22 cellular contexts compared by ENCODE assay signal in the genomic region with DNA sequence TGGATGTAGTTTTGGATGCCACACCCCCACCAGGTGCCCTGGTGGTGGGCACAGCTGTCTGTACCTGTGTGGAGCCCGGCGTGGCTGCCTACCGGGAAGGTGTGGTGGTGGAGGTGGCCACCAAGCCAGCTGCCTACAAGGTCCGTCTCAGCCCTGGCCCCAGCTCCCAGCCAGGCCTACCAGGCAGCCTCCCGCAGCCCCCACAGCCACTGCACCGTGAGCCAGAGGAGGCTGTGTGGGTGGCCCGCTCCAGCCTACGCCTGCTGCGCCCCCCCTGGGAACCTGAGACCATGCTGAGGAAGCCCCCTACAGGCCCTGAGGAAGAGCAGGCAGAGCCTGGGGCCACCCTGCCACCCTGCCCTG.
"Had no signal": no experiment of that assay in that cellular context is flagged by ENCODE, and none has a peak within 500 bp of the region (broad histone marks: within the 10 kb centered on the region; RNA-seq: fewer than 3 reads in every experiment).

No MANE protein-coding gene starts in this region.

- H3K9me3 Mint-ChIP-seq: activated B cell treated with CpG ODN at 0.5 μM for 24 hours; activated CD8-positive, alpha-beta T cell treated with anti-CD3 and anti-CD28 coated beads for 36 hours; activated naive CD4-positive, alpha-beta T cell treated with anti-CD3 and anti-CD28 coated beads for 36 hours; activated T-cell treated with anti-CD3 and anti-CD28 coated beads, Interleukin-2, amount 50 U/mL, for 4 hours; memory B cell; naive B cell; stimulated activated naive CD8-positive, alpha-beta T cell treated with anti-CD3 and anti-CD28 coated beads, Interleukin-15, amount 100 ng/mL, for 72 hours had no signal

- H3K27me3 ChIP-seq: adrenal gland, heart right ventricle, suprapubic skin had no signal

- H3K36me3 Mint-ChIP-seq: naive B cell had no signal

- H3K4me3 ChIP-seq: adrenal gland, heart right ventricle, mucosa of descending colon, skin epidermis, suprapubic skin had no signal

- DNase-seq: activated B cell treated with CpG ODN at 0.5 μM for 24 hours; activated CD4-positive, alpha-beta T cell treated with anti-CD3 and anti-CD28 coated beads for 48 hours; activated CD8-positive, alpha-beta T cell treated with anti-CD3 and anti-CD28 coated beads for 36 hours; activated naive CD4-positive, alpha-beta T cell treated with anti-CD3 and anti-CD28 coated beads for 36 hours; activated T-cell treated with anti-CD3 and anti-CD28 coated beads, Interleukin-2, amount 50 U/mL, for 4 hours; effector CD8-positive, alpha-beta T cell; heart right ventricle; kidney glomerular epithelial cell; naive B cell; nucleus accumbens; retina; SK-N-SH; stimulated activated CD4-positive, alpha-beta T cell treated with anti-CD3 and anti-CD28 coated beads, Interleukin-4, amount 100 ng/mL, for 1 hour; stimulated activated naive CD8-positive, alpha-beta T cell treated with anti-CD3 and anti-CD28 coated beads, Interleukin-15, amount 100 ng/mL, for 72 hours; trophoblast cell had no signal

- H3K4me3 Mint-ChIP-seq: activated B cell treated with CpG ODN at 0.5 μM for 24 hours; activated CD8-positive, alpha-beta T cell treated with anti-CD3 and anti-CD28 coated beads for 36 hours; activated naive CD4-positive, alpha-beta T cell treated with anti-CD3 and anti-CD28 coated beads for 36 hours; activated T-cell treated with anti-CD3 and anti-CD28 coated beads, Interleukin-2, amount 50 U/mL, for 4 hours; memory B cell; naive B cell; stimulated activated naive CD8-positive, alpha-beta T cell treated with anti-CD3 and anti-CD28 coated beads, Interleukin-15, amount 100 ng/mL, for 72 hours had no signal

- H3K27ac Mint-ChIP-seq: activated B cell treated with CpG ODN at 0.5 μM for 24 hours; activated CD8-positive, alpha-beta T cell treated with anti-CD3 and anti-CD28 coated beads for 36 hours; memory B cell had no signal

- FAIRE-seq: astrocyte had no signal

- H3K4me2 ChIP-seq: SK-N-SH had no signal

- H3K9me3 ChIP-seq: adrenal gland, heart right ventricle, mucosa of descending colon, SK-N-SH, suprapubic skin had no signal

- H3K9ac ChIP-seq: SK-N-SH had no signal

- ATAC-seq: activated CD8-positive, alpha-beta T cell treated with anti-CD3 and anti-CD28 coated beads for 36 hours; activated T-cell treated with anti-CD3 and anti-CD28 coated beads, Interleukin-2, amount 50 U/mL, for 4 hours; esophagus mucosa; heart right ventricle; mucosa of descending colon; stimulated activated naive CD8-positive, alpha-beta T cell treated with anti-CD3 and anti-CD28 coated beads, Interleukin-15, amount 100 ng/mL, for 72 hours had no signal

- H3K27me3 Mint-ChIP-seq: activated B cell treated with CpG ODN at 0.5 μM for 24 hours; activated CD8-positive, alpha-beta T cell treated with anti-CD3 and anti-CD28 coated beads for 36 hours; memory B cell; naive B cell; stimulated activated naive CD8-positive, alpha-beta T cell treated with anti-CD3 and anti-CD28 coated beads, Interleukin-15, amount 100 ng/mL, for 72 hours had no signal
